ENCODE assay signal across 9 cellular contexts in genomic region chr2:64276417-64277095, GRCh38.
A peak's percentile ranks its signal among the peaks of the same experiment; 100 is the strongest.
DNase-seq lines count a peak whose midpoint lies in the region; ATAC-seq and TF ChIP-seq lines count a peak whose summit lies in the region.
"Had no signal": no experiment of that assay in that cellular context is flagged by ENCODE, and none has a peak within 500 bp of the region (broad histone marks: within the 10 kb centered on the region; RNA-seq: fewer than 3 reads in every experiment).

No MANE protein-coding gene starts in this region.

- H3K27me3 ChIP-seq in HUES48 (ENCODE audit: control insufficient read depth, insufficient read depth, low read length): no peaks in the 10 kb centered on the region

- no peaks in the 10 kb centered on the region for H3K9me3 Mint-ChIP-seq in type B pancreatic cell

- H3K4me1 Mint-ChIP-seq in type B pancreatic cell (ENCODE audit: unreplicated experiment): peaks cover 31% of the 10 kb centered on the region

- ATAC-seq in HG03196 (IDR thresholded peaks at IDR 0.05; ENCODE audit: unreplicated experiment): no peak
- ATAC-seq in GM19397 (IDR thresholded peaks at IDR 0.05; ENCODE audit: unreplicated experiment): no peak
- no peak for ATAC-seq in left cardiac atrium
- ATAC-seq: activated CD8-positive, alpha-beta memory T cell treated with anti-CD3 and anti-CD28 coated beads, Interleukin-2, amount 10 ng/mL, durations not matched to agents 7 days and 5 days had no signal

- no peaks in the 10 kb centered on the region for H3K36me3 ChIP-seq in HUES48 (ENCODE audit: control insufficient read depth, insufficient read depth, low read length)

- peak overlapping the region; percentile 98 for H3K27ac Mint-ChIP-seq in type B pancreatic cell
- H3K27ac Mint-ChIP-seq: activated CD8-positive, alpha-beta memory T cell treated with anti-CD3 and anti-CD28 coated beads, Interleukin-2, amount 10 ng/mL, durations not matched to agents 7 days and 5 days had no signal

- peak overlapping the region; percentile 60 for H3K9ac ChIP-seq in HUES48 (ENCODE audit: low read depth, low read length)

- H3K27ac ChIP-seq in HUES48 (ENCODE audit: low read depth, low read length): peak overlapping the region; percentile 82

- H3K4me3 Mint-ChIP-seq in type B pancreatic cell: no peak overlapping the region
- H3K4me3 Mint-ChIP-seq: activated CD8-positive, alpha-beta memory T cell treated with anti-CD3 and anti-CD28 coated beads, Interleukin-2, amount 10 ng/mL, durations not matched to agents 7 days and 5 days had no signal

- DNase-seq in choroid plexus epithelial cell (ENCODE audit: low read depth) (peak; percentile 62), kidney tubule cell (ENCODE audit: low spot score) (peak; percentile 97), type B pancreatic cell (ENCODE audit: extremely low spot score, unreplicated experiment) (no peak), left cardiac atrium (no peak)
- DNase-seq: activated CD8-positive, alpha-beta memory T cell treated with anti-CD3 and anti-CD28 coated beads, Interleukin-2, amount 10 ng/mL, durations not matched to agents 7 days and 5 days; Karpas-422 had no signal

- intact Hi-C loops in left cardiac atrium (cut with DNase I): no loop called here

- no peaks in the 10 kb centered on the region for H3K36me3 Mint-ChIP-seq in type B pancreatic cell

- H3K4me3 ChIP-seq in HUES48 (ENCODE audit: low read depth, low read length): peak overlapping the region; percentile 36
- H3K4me3 ChIP-seq in choroid plexus epithelial cell (ENCODE audit: low read depth, low read length): no peak overlapping the region

- no peak for TF ChIP-seq CTCF in choroid plexus epithelial cell (conservative IDR thresholded peaks at IDR 0.05; ENCODE audit: low read depth, low read length)
- no peak for TF ChIP-seq CTCF in type B pancreatic cell (conservative IDR thresholded peaks at IDR 0.05)

- no peaks in the 10 kb centered on the region for H3K9me3 ChIP-seq in HUES48 (ENCODE audit: control insufficient read depth, insufficient read depth, low read length)

- H3K27me3 Mint-ChIP-seq in type B pancreatic cell: no peaks in the 10 kb centered on the region
- H3K27me3 Mint-ChIP-seq: activated CD8-positive, alpha-beta memory T cell treated with anti-CD3 and anti-CD28 coated beads, Interleukin-2, amount 10 ng/mL, durations not matched to agents 7 days and 5 days had no signal

- peaks cover 75% of the 10 kb centered on the region for H3K4me1 ChIP-seq in HUES48 (ENCODE audit: control insufficient read depth, insufficient read depth, low read length)

Comparison
In these comparisons a context has a peak if more than half of its experiments do, and no peak if none do; other contexts are left out.
1. DNase-seq: peak in choroid plexus epithelial cell (single experiment) and kidney tubule cell (single experiment); none in type B pancreatic cell (single experiment) and left cardiac atrium (single experiment).